In genomic region chr17:18474754-18475153, GRCh38 we compare ENCODE assay signal across 12 cellular contexts. TPM values are rescaled to one million over a fixed set of nuclear protein-coding genes. Genes with fewer than 3 reads are reported as not detected.
DNase-seq lines count a peak whose midpoint lies in the region; ATAC-seq, FAIRE-seq and TF ChIP-seq lines count a peak whose summit lies in the region.
"Not testable (repeated sequence)": the region's sequence is repeated elsewhere in the genome, so short reads cannot be mapped to it uniquely, and the experiment has no call there.
"Had no signal": no experiment of that assay in that cellular context is flagged by ENCODE, and none has a peak within 500 bp of the region (broad histone marks: within the 10 kb centered on the region; RNA-seq: fewer than 3 reads in every experiment).

No MANE protein-coding gene starts in this region.

- not testable (repeated sequence) for H3K27me3 ChIP-seq in A673 (replicated peaks; ENCODE audit: insufficient read depth, low read depth, low read length, poor library complexity); GM12878 (replicated peaks in 1 of 2; ENCODE audit: control insufficient read depth in 2 of 2, insufficient read depth in 2 of 2, low read length in 1 of 2)

- H3K27me3 Mint-ChIP-seq in immature natural killer cell (ENCODE audit: low read depth in 3 of 3) = not testable (repeated sequence)

- not testable (repeated sequence) for H3K9ac ChIP-seq in GM12878 (ENCODE audit: control insufficient read depth, insufficient read depth, low read length)

- not testable (repeated sequence) for TF ChIP-seq CTCF in A673 (conservative IDR thresholded peaks at IDR 0.05; ENCODE audit: low read depth, low read length); GM12878 (IDR thresholded peaks at IDR 0.05 in 2 of 3, conservative IDR thresholded peaks at IDR 0.05 in 1 of 3; ENCODE audit: control insufficient read depth in 2 of 3, extremely low read depth in 1 of 3, insufficient read depth in 1 of 3, low read depth in 3 of 3, low read length in 3 of 3)

- POLR2A ChIA-PET in A673 (lab: Charles Lee; ENCODE audit: low non-redundant PET); GM12878 (lab: Charles Lee): not testable (repeated sequence)

- not testable (repeated sequence) for H3K4me3 ChIP-seq in A673 (ENCODE audit: low read depth, low read length, poor library complexity, severe bottlenecking); GM12878

- SMC1A ChIA-PET in GM12878 (lab: Charles Lee; ENCODE audit: uncharacterized antibody, unreplicated experiment) = not testable (repeated sequence)

- peaks cover 6 to 21% of the 10 kb centered on the region in 2 donors for H3K4me1 Mint-ChIP-seq in immature natural killer cell

- not testable (repeated sequence) for FAIRE-seq in GM12878 (lab: Jason Lieb, UNC)

- not testable (repeated sequence) for TF ChIP-seq RAD21 in GM12878 (IDR thresholded peaks at IDR 0.05; ENCODE audit: insufficient read depth, low read depth, low read length)

- in situ Hi-C loops in GM12878 (cut with MboI) = not testable (repeated sequence)

- WGBS in GM12878 (ENCODE audit: insufficient coverage, insufficient replicate concordance, low lambda C conversion rate, missing lambda C conversion rate) = 35% methylated on average over 4 of the region's 7 CpGs

- not testable (repeated sequence) for H3K79me2 ChIP-seq in GM12878 (ENCODE audit: control insufficient read depth, insufficient read depth, low read length)

- H3K27ac Mint-ChIP-seq in immature natural killer cell = peak overlapping the region in 5 of 6 donors; percentile 81 to 95 (median 89)

- H3K9me3 Mint-ChIP-seq in immature natural killer cell = not testable (repeated sequence)

- not testable (repeated sequence) for H2AFZ ChIP-seq in GM12878 (ENCODE audit: control insufficient read depth, low read depth, low read length)

- BruUV-seq in A673 (replicated peaks; lab: Mats Ljungman, UMichigan); GM12878 (replicated peaks; lab: Mats Ljungman, UMichigan): not testable (repeated sequence)

- H3K27ac ChIP-seq in A673 (ENCODE audit: low read depth, low read length, poor library complexity, severe bottlenecking); GM12878 (ENCODE audit: control insufficient read depth, insufficient read depth): not testable (repeated sequence)

- intact Hi-C loops in A673 (cut with micrococcal nuclease; ENCODE audit: unreplicated experiment); GM12878 (cut with micrococcal nuclease; ENCODE audit: unreplicated experiment): not testable (repeated sequence)

- H3K9me3 ChIP-seq in A673 (ENCODE audit: low read depth, low read length, poor library complexity, severe bottlenecking); GM12878 (replicated peaks; ENCODE audit: control insufficient read depth, insufficient read depth, low read length): not testable (repeated sequence)

- CTCF ChIA-PET in A673 (lab: Charles Lee); GM12878 (lab: Yijun Ruan, JAX): not testable (repeated sequence)

- peak; percentile 35 for ATAC-seq in HG02798 (IDR thresholded peaks at IDR 0.05; ENCODE audit: poor library complexity, unreplicated experiment)
- ATAC-seq in GM12878 = peak; percentile 65

- DNase-seq in A673 (ENCODE audit: low spot score) (peak; percentile 13), ELR (ENCODE audit: low read depth) (peak; percentile 23), NCI-H2107 treated with DMSO at 0.1 percent for 48 hours (lab: John Stamatoyannopoulos, UW; ENCODE audit: unreplicated experiment) (peak; percentile 65), RPMI7951 (ENCODE audit: low read depth) (peak; percentile 25), GM12878 (ENCODE audit: low read depth, low spot score) (peak; percentile 13), immature natural killer cell (peak; percentile 54 to 88 (median 67)), smooth muscle cell of the brain vasculature (ENCODE audit: low read depth, low spot score) (peak; percentile 2)

- H3K36me3 ChIP-seq in A673 (ENCODE audit: insufficient read depth, low read length, poor library complexity, severe bottlenecking); GM12878 (ENCODE audit: control insufficient read depth in 2 of 2, insufficient read depth in 2 of 2, low read length in 1 of 2): not testable (repeated sequence)

- H3K4me1 ChIP-seq in A673 (ENCODE audit: insufficient read depth, low read length, poor library complexity, severe bottlenecking); GM12878 (ENCODE audit: control insufficient read depth, insufficient read depth, low read length): not testable (repeated sequence)

- RAD21 ChIA-PET in GM12878 (lab: Charles Lee; ENCODE audit: unreplicated experiment) = not testable (repeated sequence)

- not testable (repeated sequence) for H4K20me1 ChIP-seq in GM12878 (ENCODE audit: control insufficient read depth, insufficient read depth)

- TF ChIP-seq POLR2A in GM12878 (IDR thresholded peaks at IDR 0.05; ENCODE audit: low read depth, low read length) = not testable (repeated sequence)

- H3K4me3 Mint-ChIP-seq in immature natural killer cell = peak overlapping the region in 4 of 5 donors; percentile 39 to 81 (median 56)

- H3K36me3 Mint-ChIP-seq in immature natural killer cell = not testable (repeated sequence)

- not testable (repeated sequence) for H3K4me2 ChIP-seq in GM12878 (ENCODE audit: control insufficient read depth, insufficient read depth)

- TF ChIP-seq EP300 in GM12878 (IDR thresholded peaks at IDR 0.05; ENCODE audit: borderline replicate concordance in 1 of 2, control insufficient read depth in 1 of 2, low read depth in 2 of 2, low read length in 2 of 2) = not testable (repeated sequence)

TF ChIP-seq in GM12878, 131 proteins besides CTCF, POLR2A, EP300 and RAD21:
- peak in 1 of 2 experiments; percentile 30; a peak in 2 of 4 replicates for TF ChIP-seq IKZF2 (IDR thresholded peaks at IDR 0.05)

RNA-seq across cellular contexts. Expression of gene LGALS9C, which starts 1.8 kb away (rescaled TPM):
- total RNA-seq in A673 (2021) (not detected in 2 replicates), GM12878 (2014; rRNA removed) (1.0 and 1.1 TPM in 2 replicates), GM12878 (2014; rRNA removed; fragmentation: Illumina TruSeq; extraction: Trizol) (0.18 and 0.74 TPM in 2 replicates), GM12878 (2021) (1.1 and 1.3 TPM in 2 replicates)
- not detected in 2 replicates for total RNA-seq in RPMI7951 (2014; rRNA removed; shearing (Covaris generic))
- total RNA-seq in GM12878 (2013; cell fraction: nucleolus; rRNA removed) = 0.27 TPM in 1 of 2 replicates, not detected in the other
- polyA plus RNA-seq in GM12878 (2011; ENCODE audit: low read depth) = 0.93 TPM
- polyA plus RNA-seq in GM12878 (2011; rRNA removed) (0.72 and 1.4 TPM in 2 replicates), GM12878 (2014; fragmentation: Illumina TruSeq; extraction: Trizol) (1.8 and 2.0 TPM in 2 replicates), GM12878 (2014; fragmentation: Nextera tagmentation; extraction: Ambion mirVana) (under 1 TPM in 1 of 2 experiments, not detected in 1; 0.18 TPM), GM12878 (2014; rRNA removed) (0.82 and 1.2 TPM in 2 replicates), GM12878 (2016; fragmentation: Nextera tagmentation; extraction: Ambion mirVana) (1 to 10 TPM; 1.1 to 1.9 TPM), immature natural killer cell (10 to 100 TPM; 15.0 to 23.7 (median 17.0) TPM)
- polyA plus RNA-seq in GM12878 (2011; cell fraction: cytosol; rRNA removed) = 2.7 and 2.8 TPM in 2 replicates
- 6.4 and 7.0 TPM in 2 replicates for polyA plus RNA-seq in GM12878 (2011; cell fraction: nucleus; rRNA removed)
- polyA plus RNA-seq in GM12878 (2012) = 3.1 and 3.3 TPM in 2 replicates
- 1.8 and 1.9 TPM in 2 replicates for polyA minus RNA-seq in GM12878 (2011; rRNA and poly(A)+ RNA removed)
- polyA minus RNA-seq in GM12878 (2011; cell fraction: cytosol; rRNA and poly(A)+ RNA removed) = 0.83 and 1.2 TPM in 2 replicates
- polyA minus RNA-seq in GM12878 (2011; cell fraction: nucleus; rRNA and poly(A)+ RNA removed) = 2.2 and 2.5 TPM in 2 replicates
- total RNA-seq: CD8-positive, alpha-beta memory T cell; G401; GM23248; Right ventricle myocardium inferior had no signal
- polyA plus RNA-seq: CD8-positive, alpha-beta memory T cell; GM23248 had no signal

Comparison
In these comparisons a context has a peak if more than half of its experiments do, and no peak if none do; other contexts are left out.
1. DNase-seq: peak in every context shown above with its lines; median percentile 67 in immature natural killer cell; 65 in NCI-H2107 treated with DMSO at 0.1 percent for 48 hours; 25 in RPMI7951; 23 in ELR; 13 in A673; 13 in GM12878; 2 in smooth muscle cell of the brain vasculature.